ENCODE assay signal across 9 cellular contexts in the genomic region with DNA sequence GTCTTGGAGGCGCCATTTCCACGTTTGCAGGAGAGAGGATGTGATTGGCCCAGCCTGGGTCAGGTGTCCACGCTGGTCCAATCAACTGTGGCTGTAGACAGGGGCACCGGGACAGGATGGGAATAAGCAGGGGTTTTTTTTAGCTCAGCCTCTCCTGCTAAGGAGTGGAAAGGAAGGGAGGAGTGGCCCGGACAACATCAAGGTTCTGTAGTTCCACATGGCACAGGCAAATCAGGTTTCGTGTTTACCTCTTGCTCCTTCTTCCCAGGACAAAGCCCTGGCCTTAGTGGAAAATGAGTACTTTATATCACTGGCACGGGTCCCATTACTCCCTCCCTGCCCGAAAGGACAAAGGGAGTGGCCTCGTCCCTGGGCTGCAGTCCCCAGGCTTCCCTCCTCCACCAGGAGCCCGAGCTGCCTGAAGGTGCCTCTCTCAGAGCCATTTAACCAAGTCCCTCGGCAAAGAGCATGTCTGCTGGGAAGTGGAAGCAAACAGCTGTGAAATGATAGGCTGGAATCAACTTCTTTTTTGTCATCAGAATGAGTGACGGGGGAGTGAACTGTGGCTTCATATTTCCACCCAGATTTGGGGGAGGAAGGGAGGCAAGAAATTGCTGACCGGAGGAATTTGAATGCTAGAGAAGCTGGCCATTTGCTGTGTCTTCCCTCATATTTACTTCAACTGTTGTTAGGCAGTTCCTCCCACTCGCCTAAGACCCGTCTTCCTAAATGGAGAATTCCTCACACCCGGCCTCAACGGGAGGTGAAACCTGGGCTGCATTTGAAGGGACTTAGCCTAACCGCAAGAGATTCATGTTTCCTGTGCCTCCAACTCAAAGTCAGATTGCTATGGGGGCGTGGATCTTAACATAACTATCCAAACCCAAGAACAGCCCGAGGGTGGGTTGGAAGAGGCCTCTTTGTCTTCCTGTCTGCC.
DNase-seq lines count a peak whose midpoint lies in the region; ATAC-seq lines count a peak whose summit lies in the region.
"Had no signal": no experiment of that assay in that cellular context is flagged by ENCODE, and none has a peak within 500 bp of the region (broad histone marks: within the 10 kb centered on the region; RNA-seq: fewer than 3 reads in every experiment).

No MANE protein-coding gene starts in this region.

- peak; percentile 29 to 61 for DNase-seq in AML-193 (lab: John Stamatoyannopoulos, UW)
- DNase-seq in MG63: peak; percentile 70
- no peak for DNase-seq in NCI-H1436 (lab: John Stamatoyannopoulos, UW)
- DNase-seq in medulla oblongata (ENCODE audit: extremely low spot score): no peak
- no peak for DNase-seq in NCI-H82 treated with DMSO at 0.1 percent for 48 hours (lab: John Stamatoyannopoulos, UW; ENCODE audit: unreplicated experiment)

- peaks cover 0 to 8% of the 10 kb centered on the region in 2 donors for H3K4me1 ChIP-seq in muscle layer of duodenum (ENCODE audit: control insufficient read depth in 1 of 2, insufficient read depth in 2 of 2, low read length in 2 of 2)

- ATAC-seq in GM18858 (IDR thresholded peaks at IDR 0.05; ENCODE audit: unreplicated experiment): no peak

- H3K36me3 Mint-ChIP-seq in dendritic cell treated with granulocyte-macrophage colony-stimulating factor and Interleukin-4, amounts not matched to agents 40 ng/mL and 50 ng/mL, for 4 days (ENCODE audit: low read depth): no peaks in the 10 kb centered on the region

- no peaks in the 10 kb centered on the region for H3K27me3 Mint-ChIP-seq in dendritic cell treated with granulocyte-macrophage colony-stimulating factor and Interleukin-4, amounts not matched to agents 40 ng/mL and 50 ng/mL, for 4 days

- no peaks in the 10 kb centered on the region for H3K9me3 Mint-ChIP-seq in dendritic cell treated with granulocyte-macrophage colony-stimulating factor and Interleukin-4, amounts not matched to agents 40 ng/mL and 50 ng/mL, for 4 days

- H3K27ac Mint-ChIP-seq in dendritic cell treated with granulocyte-macrophage colony-stimulating factor and Interleukin-4, amounts not matched to agents 40 ng/mL and 50 ng/mL, for 4 days: peak overlapping the region; percentile 72

- no peaks in the 10 kb centered on the region for H3K27me3 ChIP-seq in MG63
- H3K27me3 ChIP-seq in muscle layer of duodenum (ENCODE audit: low read depth, low read length): no peaks in the 10 kb centered on the region

- H3K4me1 Mint-ChIP-seq in dendritic cell treated with granulocyte-macrophage colony-stimulating factor and Interleukin-4, amounts not matched to agents 40 ng/mL and 50 ng/mL, for 4 days (ENCODE audit: low read depth): peaks cover 49% of the 10 kb centered on the region

- H3K9me3 ChIP-seq in MG63 (no peaks in the 10 kb centered on the region), muscle layer of duodenum (ENCODE audit: control insufficient read depth in 1 of 2, low read length in 2 of 2) (no peaks in the 10 kb centered on the region)

- H3K4me3 ChIP-seq in MG63 (no peak overlapping the region), muscle layer of duodenum (ENCODE audit: low read depth in 1 of 2, low read length in 2 of 2) (peak overlapping the region in 1 of 2 donors; percentile 12)

- H3K27ac ChIP-seq in muscle layer of duodenum (ENCODE audit: low read length): peak overlapping the region; percentile 52
- H3K27ac ChIP-seq: KMS-11 had no signal

- no peak overlapping the region for H3K4me3 Mint-ChIP-seq in dendritic cell treated with granulocyte-macrophage colony-stimulating factor and Interleukin-4, amounts not matched to agents 40 ng/mL and 50 ng/mL, for 4 days

- H3K36me3 ChIP-seq in MG63: no peaks in the 10 kb centered on the region
- no peaks in the 10 kb centered on the region for H3K36me3 ChIP-seq in muscle layer of duodenum (ENCODE audit: control insufficient read depth in 1 of 2, insufficient read depth in 2 of 2, low read length in 2 of 2)

- intact Hi-C loops in dendritic cell treated with granulocyte-macrophage colony-stimulating factor and Interleukin-4, amounts not matched to agents 40 ng/mL and 50 ng/mL, for 4 days (cut with micrococcal nuclease): loop anchor here (10.0 kb wide), 1 partner anchor 60 kb away; no protein-coding TSS in a partner anchor

Comparison
In these comparisons a context has a peak if more than half of its experiments do, and no peak if none do; other contexts are left out.
1. DNase-seq: peak in AML-193 (2 of 2) and MG63 (single experiment); none in NCI-H1436 (single experiment), medulla oblongata (single experiment) and NCI-H82 treated with DMSO at 0.1 percent for 48 hours (single experiment).